ENCODE assay signal across 21 cellular contexts in genomic region chr11:126489791-126490190, GRCh38.
A peak's percentile ranks its signal among the peaks of the same experiment; 100 is the strongest.
DNase-seq lines count a peak whose midpoint lies in the region; ATAC-seq, FAIRE-seq and TF ChIP-seq lines count a peak whose summit lies in the region.
"Had no signal": no experiment of that assay in that cellular context is flagged by ENCODE, and none has a peak within 500 bp of the region (broad histone marks: within the 10 kb centered on the region; RNA-seq: fewer than 3 reads in every experiment).

No MANE protein-coding gene starts in this region.

- intact Hi-C loops in transverse colon (cut with DNase I; ENCODE audit: low total_unique reads), result no loop called here

- POLR2A ChIA-PET in activated naive CD8-positive, alpha-beta T cell treated with anti-CD3 and anti-CD28 coated beads, Interleukin-2, amount 10 ng/mL, durations not matched to agents 7 days and 5 days (lab: Charles Lee), result no interaction called here

- H2AFZ ChIP-seq in neural progenitor cell (replicated peaks), result no peak overlapping the region

- no peak for ATAC-seq in activated naive CD8-positive, alpha-beta T cell treated with anti-CD3 and anti-CD28 coated beads, Interleukin-2, amount 10 ng/mL, durations not matched to agents 7 days and 5 days (ENCODE audit: low read depth)
- ATAC-seq in activated naive CD8-positive, alpha-beta T cell treated with anti-CD3 and anti-CD28 coated beads, Interleukin-2, amount 50 U/mL, for 24 hours, result no peak
- ATAC-seq in natural killer cell treated with Interleukin-12 subunit alpha and Interleukin-12 subunit beta and Interleukin-15 and Interleukin-18, amount 100 ng/mL, for 72 hours, result no peak

- DNase-seq in activated naive CD8-positive, alpha-beta T cell treated with anti-CD3 and anti-CD28 coated beads, Interleukin-2, amount 10 ng/mL, durations not matched to agents 7 days and 5 days, result no peak
- DNase-seq in activated naive CD8-positive, alpha-beta T cell treated with anti-CD3 and anti-CD28 coated beads, Interleukin-2, amount 50 U/mL, for 24 hours, result no peak
- DNase-seq in iris pigment epithelial cell (ENCODE audit: low read depth) (peak; percentile 9), neural progenitor cell (ENCODE audit: low spot score) (no peak), type B pancreatic cell (ENCODE audit: extremely low spot score, unreplicated experiment) (no peak), RCC 7860 (ENCODE audit: low spot score) (no peak), transverse colon (no peak)
- DNase-seq in natural killer cell treated with Interleukin-12 subunit alpha and Interleukin-12 subunit beta and Interleukin-15 and Interleukin-18, amount 100 ng/mL, for 72 hours (ENCODE audit: low spot score), result no peak
- DNase-seq: AML-193; C1 segment of cervical spinal cord; Calu3; CD8-positive, alpha-beta memory T cell; DMS153; NCI-H1092 treated with DMSO at 0.1 percent for 48 hours; NCI-H146; NCI-H2029; NCI-H2171 treated with DMSO at 0.1 percent for 48 hours; Right ventricle myocardium superior had no signal

- no peaks in the 10 kb centered on the region for H4K20me1 ChIP-seq in neural progenitor cell (ENCODE audit: low read depth)

- no peak for TF ChIP-seq CTCF in neural progenitor cell (IDR thresholded peaks at IDR 0.05)
- TF ChIP-seq CTCF in type B pancreatic cell (conservative IDR thresholded peaks at IDR 0.05), result no peak
- no peak for TF ChIP-seq CTCF in transverse colon (IDR thresholded peaks at IDR 0.05)

- no peak for TF ChIP-seq POLR2A in transverse colon (IDR thresholded peaks at IDR 0.05)

- H3K36me3 Mint-ChIP-seq in activated naive CD8-positive, alpha-beta T cell treated with anti-CD3 and anti-CD28 coated beads, Interleukin-2, amount 10 ng/mL, durations not matched to agents 7 days and 5 days, result no peaks in the 10 kb centered on the region
- no peaks in the 10 kb centered on the region for H3K36me3 Mint-ChIP-seq in activated naive CD8-positive, alpha-beta T cell treated with anti-CD3 and anti-CD28 coated beads, Interleukin-2, amount 50 U/mL, for 24 hours (ENCODE audit: low read depth)
- H3K36me3 Mint-ChIP-seq in neural progenitor cell (no peaks in the 10 kb centered on the region), type B pancreatic cell (no peaks in the 10 kb centered on the region)
- H3K36me3 Mint-ChIP-seq in natural killer cell treated with Interleukin-12 subunit alpha and Interleukin-12 subunit beta and Interleukin-15 and Interleukin-18, amount 100 ng/mL, for 72 hours, result no peaks in the 10 kb centered on the region
- H3K36me3 Mint-ChIP-seq: CD8-positive, alpha-beta memory T cell had no signal

- H3K27me3 ChIP-seq in neural progenitor cell (no peaks in the 10 kb centered on the region), transverse colon (peaks cover 24% of the 10 kb centered on the region)

- H3K9me3 ChIP-seq in neural progenitor cell (ENCODE audit: low read depth), result no peaks in the 10 kb centered on the region
- H3K9me3 ChIP-seq in transverse colon, result no peaks in the 10 kb centered on the region

- no peak overlapping the region for H3K9ac ChIP-seq in neural progenitor cell
- H3K9ac ChIP-seq: KMS-11 had no signal

- H3K4me3 Mint-ChIP-seq in activated naive CD8-positive, alpha-beta T cell treated with anti-CD3 and anti-CD28 coated beads, Interleukin-2, amount 10 ng/mL, durations not matched to agents 7 days and 5 days, result no peak overlapping the region
- no peak overlapping the region for H3K4me3 Mint-ChIP-seq in activated naive CD8-positive, alpha-beta T cell treated with anti-CD3 and anti-CD28 coated beads, Interleukin-2, amount 50 U/mL, for 24 hours
- no peak overlapping the region for H3K4me3 Mint-ChIP-seq in neural progenitor cell
- no peak overlapping the region for H3K4me3 Mint-ChIP-seq in type B pancreatic cell
- H3K4me3 Mint-ChIP-seq in natural killer cell treated with Interleukin-12 subunit alpha and Interleukin-12 subunit beta and Interleukin-15 and Interleukin-18, amount 100 ng/mL, for 72 hours, result no peak overlapping the region
- H3K4me3 Mint-ChIP-seq: CD8-positive, alpha-beta memory T cell had no signal

- H3K4me3 ChIP-seq in neural progenitor cell (no peak overlapping the region), transverse colon (no peak overlapping the region)

- in situ Hi-C loops in transverse colon (cut with MboI; ENCODE audit: low pct_ligation_motif_present in 1 of 4, low pct_unique_long_range_greater_than_20kb in 1 of 4, low sequenced_read_pairs in 3 of 4), result loop anchor here in 2 of 4 donors (10.0 to 25.0 kb wide), 2 partner anchors 175 to 177 kb away; partner anchors contain the start of gene DCPS (in 1 of the 2)

- no peaks in the 10 kb centered on the region for H3K4me1 Mint-ChIP-seq in activated naive CD8-positive, alpha-beta T cell treated with anti-CD3 and anti-CD28 coated beads, Interleukin-2, amount 10 ng/mL, durations not matched to agents 7 days and 5 days
- no peaks in the 10 kb centered on the region for H3K4me1 Mint-ChIP-seq in activated naive CD8-positive, alpha-beta T cell treated with anti-CD3 and anti-CD28 coated beads, Interleukin-2, amount 50 U/mL, for 24 hours
- H3K4me1 Mint-ChIP-seq in neural progenitor cell (peaks cover 46% of the 10 kb centered on the region), type B pancreatic cell (ENCODE audit: unreplicated experiment) (peaks cover 32% of the 10 kb centered on the region)
- no peaks in the 10 kb centered on the region for H3K4me1 Mint-ChIP-seq in natural killer cell treated with Interleukin-12 subunit alpha and Interleukin-12 subunit beta and Interleukin-15 and Interleukin-18, amount 100 ng/mL, for 72 hours (ENCODE audit: low read depth in 2 of 2)
- H3K4me1 Mint-ChIP-seq: CD8-positive, alpha-beta memory T cell had no signal

- no peaks in the 10 kb centered on the region for H3F3A ChIP-seq in neural progenitor cell (ENCODE audit: low read depth)

- H3K9me3 Mint-ChIP-seq in activated naive CD8-positive, alpha-beta T cell treated with anti-CD3 and anti-CD28 coated beads, Interleukin-2, amount 10 ng/mL, durations not matched to agents 7 days and 5 days, result no peaks in the 10 kb centered on the region
- no peaks in the 10 kb centered on the region for H3K9me3 Mint-ChIP-seq in activated naive CD8-positive, alpha-beta T cell treated with anti-CD3 and anti-CD28 coated beads, Interleukin-2, amount 50 U/mL, for 24 hours
- H3K9me3 Mint-ChIP-seq in neural progenitor cell, result no peaks in the 10 kb centered on the region
- no peaks in the 10 kb centered on the region for H3K9me3 Mint-ChIP-seq in type B pancreatic cell
- no peaks in the 10 kb centered on the region for H3K9me3 Mint-ChIP-seq in natural killer cell treated with Interleukin-12 subunit alpha and Interleukin-12 subunit beta and Interleukin-15 and Interleukin-18, amount 100 ng/mL, for 72 hours
- H3K9me3 Mint-ChIP-seq: CD8-positive, alpha-beta memory T cell had no signal

- H3K27ac Mint-ChIP-seq in activated naive CD8-positive, alpha-beta T cell treated with anti-CD3 and anti-CD28 coated beads, Interleukin-2, amount 10 ng/mL, durations not matched to agents 7 days and 5 days, result peak overlapping the region; percentile 1
- no peak overlapping the region for H3K27ac Mint-ChIP-seq in activated naive CD8-positive, alpha-beta T cell treated with anti-CD3 and anti-CD28 coated beads, Interleukin-2, amount 50 U/mL, for 24 hours
- H3K27ac Mint-ChIP-seq in neural progenitor cell (peak overlapping the region; percentile 83), type B pancreatic cell (peak overlapping the region; percentile 7)
- H3K27ac Mint-ChIP-seq in natural killer cell treated with Interleukin-12 subunit alpha and Interleukin-12 subunit beta and Interleukin-15 and Interleukin-18, amount 100 ng/mL, for 72 hours, result no peak overlapping the region

- H3K27me3 Mint-ChIP-seq in activated naive CD8-positive, alpha-beta T cell treated with anti-CD3 and anti-CD28 coated beads, Interleukin-2, amount 10 ng/mL, durations not matched to agents 7 days and 5 days, result no peaks in the 10 kb centered on the region
- H3K27me3 Mint-ChIP-seq in activated naive CD8-positive, alpha-beta T cell treated with anti-CD3 and anti-CD28 coated beads, Interleukin-2, amount 50 U/mL, for 24 hours, result no peaks in the 10 kb centered on the region
- H3K27me3 Mint-ChIP-seq in neural progenitor cell (ENCODE audit: insufficient read depth, low read depth) (peaks cover 12% of the 10 kb centered on the region), type B pancreatic cell (peaks cover 7% of the 10 kb centered on the region)
- no peaks in the 10 kb centered on the region for H3K27me3 Mint-ChIP-seq in natural killer cell treated with Interleukin-12 subunit alpha and Interleukin-12 subunit beta and Interleukin-15 and Interleukin-18, amount 100 ng/mL, for 72 hours

- H3K4me1 ChIP-seq in neural progenitor cell (peaks cover 35% of the 10 kb centered on the region), transverse colon (no peaks in the 10 kb centered on the region)

- H3K27ac ChIP-seq in neural progenitor cell (no peak overlapping the region), transverse colon (no peak overlapping the region)
- H3K27ac ChIP-seq: KMS-11 had no signal

- H3K36me3 ChIP-seq in neural progenitor cell (no peaks in the 10 kb centered on the region), transverse colon (no peaks in the 10 kb centered on the region)

- TF ChIP-seq EP300 in transverse colon (IDR thresholded peaks at IDR 0.05; ENCODE audit: low read depth), result no peak

- FAIRE-seq in RCC 7860 (lab: Jason Lieb, UNC), result no peak
- FAIRE-seq: GM18507, HTR-8/SVneo had no signal

- no peak overlapping the region for H3K4me2 ChIP-seq in neural progenitor cell
- H3K4me2 ChIP-seq: KMS-11 had no signal

- 79 to 100% methylated on average over 3 to 11 of the region's 11 CpGs for WGBS in transverse colon (ENCODE audit: low coverage in 1 of 2), 2 donors

- no peaks in the 10 kb centered on the region for H3K79me2 ChIP-seq in neural progenitor cell (ENCODE audit: low read depth)

Comparison
In these comparisons a context has a peak if more than half of its experiments do, and no peak if none do; other contexts are left out.
1. H3K27ac Mint-ChIP-seq: peak in activated naive CD8-positive, alpha-beta T cell treated with anti-CD3 and anti-CD28 coated beads, Interleukin-2, amount 10 ng/mL, durations not matched to agents 7 days and 5 days (single experiment), neural progenitor cell (single experiment) and type B pancreatic cell (single experiment); none in activated naive CD8-positive, alpha-beta T cell treated with anti-CD3 and anti-CD28 coated beads, Interleukin-2, amount 50 U/mL, for 24 hours (single experiment) and natural killer cell treated with Interleukin-12 subunit alpha and Interleukin-12 subunit beta and Interleukin-15 and Interleukin-18, amount 100 ng/mL, for 72 hours (0 of 2).